Comparison of ENCODE assay signal across 13 cellular contexts in the genomic region with DNA sequence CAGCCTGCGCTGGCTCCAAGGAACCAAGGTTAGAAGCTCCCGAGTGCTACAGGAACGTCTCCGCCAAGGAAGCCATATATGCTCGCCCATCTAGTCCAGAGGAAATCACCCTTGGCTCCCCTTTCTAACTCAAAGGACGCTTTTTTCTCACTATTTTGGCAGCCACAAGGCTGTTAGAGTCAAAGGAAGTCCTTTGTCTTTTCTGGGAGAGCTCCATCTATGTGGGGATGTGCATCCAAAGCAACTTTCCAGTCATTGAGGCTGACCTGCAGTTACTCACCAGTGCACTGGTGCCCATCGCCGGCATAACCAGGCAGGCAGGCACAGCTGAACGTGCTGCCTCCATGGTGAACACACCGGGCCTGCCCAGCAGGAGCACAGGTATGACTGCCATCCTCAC. TPM values are rescaled to one million over a fixed set of nuclear protein-coding genes. Genes with fewer than 3 reads are reported as not detected.
"Had no signal": no experiment of that assay in that cellular context is flagged by ENCODE, and none has a peak within 500 bp of the region (broad histone marks: within the 10 kb centered on the region; RNA-seq: fewer than 3 reads in every experiment).

No MANE protein-coding gene starts in this region.

- H3K4me1 ChIP-seq: colonic mucosa, pancreas had no signal

- H3K36me3 ChIP-seq: colonic mucosa, pancreas, WERI-Rb-1 had no signal

- H3K27ac ChIP-seq: colonic mucosa, pancreas, WERI-Rb-1 had no signal

- H3K9me3 ChIP-seq: colonic mucosa, pancreas, tibial nerve had no signal

- DNase-seq: activated CD4-positive, alpha-beta T cell treated with anti-CD3 and anti-CD28 coated beads for 36 hours; activated CD8-positive, alpha-beta memory T cell treated with anti-CD3 and anti-CD28 coated beads, Interleukin-2, amount 50 U/mL, for 48 hours; activated CD8-positive, alpha-beta T cell treated with anti-CD3 and anti-CD28 coated beads, Interleukin-2, amount 10 ng/mL, durations not matched to agents 7 days and 5 days; activated naive CD8-positive, alpha-beta T cell treated with anti-CD3 and anti-CD28 coated beads, Interleukin-2, amount 10 ng/mL, durations not matched to agents 7 days and 5 days; colonic mucosa; effector CD8-positive, alpha-beta T cell; foreskin melanocyte; pancreas; retina; T-helper 1 cell; WERI-Rb-1 had no signal

- H3K27me3 ChIP-seq: colonic mucosa, pancreas, tibial nerve had no signal

- H3K4me3 ChIP-seq: colonic mucosa, pancreas, skin epidermis, tibial nerve had no signal

- ATAC-seq: activated CD4-positive, alpha-beta T cell treated with anti-CD3 and anti-CD28 coated beads for 36 hours; activated CD8-positive, alpha-beta T cell treated with anti-CD3 and anti-CD28 coated beads, Interleukin-2, amount 10 ng/mL, durations not matched to agents 7 days and 5 days; pancreas had no signal

RNA-seq across cellular contexts. Expression of a gene that starts 41.9 kb away (rescaled TPM):
- total RNA-seq: activated CD4-positive, alpha-beta T cell treated with anti-CD3 and anti-CD28 coated beads for 36 hours had no signal
